ENCODE assay signal across 8 cellular contexts in the genomic region with DNA sequence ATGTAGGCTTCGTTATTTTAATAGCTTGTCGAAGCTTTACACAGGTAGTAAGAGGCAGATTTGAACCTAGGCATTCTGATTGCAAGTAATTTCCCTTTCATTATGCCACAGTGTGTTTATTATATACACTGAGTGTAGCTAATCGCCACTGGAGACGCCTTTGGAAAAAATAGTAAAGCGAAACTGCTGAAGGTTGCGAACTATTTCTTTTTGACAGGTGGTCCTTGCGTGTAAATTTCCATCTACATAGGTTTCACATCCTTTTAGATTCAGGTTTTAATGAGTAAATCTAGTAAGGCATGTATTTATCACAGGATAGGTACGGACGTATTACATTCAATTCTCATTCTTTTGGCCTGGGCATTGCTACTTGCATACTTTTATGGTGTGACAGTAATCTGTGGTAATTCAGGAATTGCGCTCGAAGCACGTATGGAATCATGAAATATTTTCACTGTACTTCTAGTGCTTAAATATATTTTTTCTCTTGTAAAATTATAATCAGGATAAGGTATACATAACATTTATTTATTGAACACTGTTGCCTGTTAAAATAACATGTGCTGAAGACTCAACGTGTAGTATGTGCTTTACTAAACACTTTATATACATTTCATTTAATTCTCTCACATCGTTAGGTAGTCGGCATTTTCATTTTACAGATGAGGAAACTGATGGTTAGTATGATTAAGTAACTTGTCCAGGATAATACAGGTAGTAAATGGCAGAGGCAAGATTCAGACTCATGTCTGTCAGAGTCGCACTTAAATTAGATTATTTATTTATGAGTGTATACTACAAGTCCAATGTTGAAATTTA. TPM values are rescaled to one million over a fixed set of nuclear protein-coding genes. Genes with fewer than 3 reads are reported as not detected.
DNase-seq lines count a peak whose midpoint lies in the region; ATAC-seq and TF ChIP-seq lines count a peak whose summit lies in the region.

No MANE protein-coding gene starts in this region.

- no peaks in the 10 kb centered on the region; the same call in none of the 2 replicates for H3K36me3 ChIP-seq in Panc1 (ENCODE audit: control insufficient read depth, insufficient read depth, low read length)
- no peaks in the 10 kb centered on the region for H3K36me3 ChIP-seq in ectodermal cell (ENCODE audit: control insufficient read depth, insufficient read depth, low read length)

- peak overlapping the region; percentile 98 for H3K4me3 Mint-ChIP-seq in HFFc6
- peak overlapping the region; percentile 98 for H3K4me3 Mint-ChIP-seq in neural crest cell

- intact Hi-C loops in Panc1 (cut with micrococcal nuclease; ENCODE audit: unreplicated experiment) = loop anchor here (5.0 kb wide), 1 partner anchor 73 kb away; no protein-coding TSS in a partner anchor

- peaks cover 56% of the 10 kb centered on the region for H3K4me1 Mint-ChIP-seq in HFFc6 (ENCODE audit: low read depth)
- H3K4me1 Mint-ChIP-seq in neural crest cell = peaks cover 52% of the 10 kb centered on the region

- in situ Hi-C loops in Panc1 (cut with HindIII; ENCODE audit: low pct_unique_long_range_greater_than_20kb, low sequenced_read_pairs) = no loop called here

- H3K27me3 ChIP-seq in Panc1 (ENCODE audit: control insufficient read depth, insufficient read depth, low read length) (no peaks in the 10 kb centered on the region), ectodermal cell (ENCODE audit: control insufficient read depth, insufficient read depth, low read length, poor library complexity, severe bottlenecking) (no peaks in the 10 kb centered on the region)

- H3K27ac Mint-ChIP-seq in HFFc6 (peak overlapping the region; percentile 98), neural crest cell (ENCODE audit: unreplicated experiment) (no peak overlapping the region)

- CTCF ChIA-PET in Panc1 (lab: Charles Lee) = no interaction called here

- H3K9me3 Mint-ChIP-seq in HFFc6 (no peaks in the 10 kb centered on the region), neural crest cell (no peaks in the 10 kb centered on the region)

- DNase-seq in Daoy (ENCODE audit: low read depth) (peak; percentile 15), HFFc6 (peak; percentile 76), Panc1 (ENCODE audit: low read depth, low spot score) (no peak), neural crest cell (ENCODE audit: low read depth, low spot score) (no peak), OCI-M2 (lab: John Stamatoyannopoulos, UW; ENCODE audit: unreplicated experiment) (no peak), islet precursor cell (no peak)

- H3K4me1 ChIP-seq in Panc1 (ENCODE audit: control insufficient read depth, insufficient read depth, low read length) (peaks cover 43% of the 10 kb centered on the region), ectodermal cell (ENCODE audit: control insufficient read depth, insufficient read depth, low read length) (peaks cover 7% of the 10 kb centered on the region)

- H3K27ac ChIP-seq in Panc1 (ENCODE audit: low read length) (peak overlapping the region; percentile 91), ectodermal cell (ENCODE audit: insufficient read depth, low read depth, low read length, poor library complexity, severe bottlenecking) (no peak overlapping the region)

- 68% methylated on average over 11 to 15 of the region's 16 CpGs for WGBS in ectodermal cell, 2 experiments

- no peaks in the 10 kb centered on the region for H3K9me3 ChIP-seq in Panc1 (ENCODE audit: control insufficient read depth, insufficient read depth, low read depth, low read length)
- no peaks in the 10 kb centered on the region for H3K9me3 ChIP-seq in ectodermal cell (ENCODE audit: control insufficient read depth, low read length)

- H3K4me3 ChIP-seq in Panc1 (ENCODE audit: low read depth in 2 of 2, low read length in 2 of 2) (peak overlapping the region; percentile 79 to 94), ectodermal cell (ENCODE audit: insufficient read depth, low read depth, low read length) (peak overlapping the region; percentile 95)

- POLR2A ChIA-PET in Panc1 (lab: Charles Lee) = interaction anchor here (0.6 to 0.7 kb wide), 2 partner anchors 45 to 165 kb away, joined by 3 read pairs; no protein-coding TSS in a partner anchor

- ATAC-seq in Panc1 (no peak), HG03520 (IDR thresholded peaks at IDR 0.05; ENCODE audit: unreplicated experiment) (no peak)

- TF ChIP-seq CTCF in HFFc6 (IDR thresholded peaks at IDR 0.05) = peak; percentile 11; the same call in 1 of the 2 replicates
- TF ChIP-seq CTCF in Panc1 (IDR thresholded peaks at IDR 0.05) = no peak
- TF ChIP-seq CTCF in neural crest cell (conservative IDR thresholded peaks at IDR 0.05) = no peak

- peaks cover 19% of the 10 kb centered on the region for H3K36me3 Mint-ChIP-seq in HFFc6 (ENCODE audit: low read depth)
- peaks cover 2% of the 10 kb centered on the region for H3K36me3 Mint-ChIP-seq in neural crest cell (ENCODE audit: low read depth)

- H3K27me3 Mint-ChIP-seq in HFFc6 (ENCODE audit: insufficient read depth) (peaks cover 2% of the 10 kb centered on the region; the same call in 1 of the 2 replicates), neural crest cell (ENCODE audit: low read depth) (no peaks in the 10 kb centered on the region)

- TSS peak; percentile 74 for BruUV-seq in Panc1 (replicated peaks; lab: Mats Ljungman, UMichigan)

RNA-seq across cellular contexts. Expression of a gene that starts 1.8 kb away (rescaled TPM):
- 23.2 and 28.1 TPM in 2 replicates for total RNA-seq in Daoy (2014; rRNA removed; shearing (Covaris generic))
- total RNA-seq in HFFc6 (2021; fragmentation: NEBNext Ultra II Directional; extraction: Animal tissue kit (Norgen Biotek cat#: 25700)) = 100 to 1,000 TPM; 129 to 194 (median 156) TPM
- total RNA-seq in Panc1 (2021; ENCODE audit: unreplicated experiment) (172 TPM), neural crest cell (202 and 207 TPM in 2 replicates)
- polyA plus RNA-seq in Panc1 (2012; ENCODE audit: insufficient read length) = 88.2 TPM
- 124 TPM for polyA plus RNA-seq in ectodermal cell (2013, experiment 1 of 4)
- 133 TPM for polyA plus RNA-seq in ectodermal cell (2013, experiment 2 of 4)
- 97.1 TPM for polyA plus RNA-seq in ectodermal cell (2013, experiment 3 of 4)
- polyA plus RNA-seq in ectodermal cell (2013, experiment 4 of 4) = 108 TPM

RNA-seq across cellular contexts. Expression of a gene that starts 47.6 kb away (rescaled TPM):
- 1.2 and 1.4 TPM in 2 replicates for total RNA-seq in Daoy (2014; rRNA removed; shearing (Covaris generic))
- 10 to 100 TPM; 30.2 to 39.0 (median 38.0) TPM for total RNA-seq in HFFc6 (2021; fragmentation: NEBNext Ultra II Directional; extraction: Animal tissue kit (Norgen Biotek cat#: 25700))
- 43.2 TPM for total RNA-seq in Panc1 (2021; ENCODE audit: unreplicated experiment)
- 68.8 TPM for polyA plus RNA-seq in Panc1 (2012; ENCODE audit: insufficient read length)
- 18.0 TPM for polyA plus RNA-seq in ectodermal cell (2013, experiment 1 of 4)
- polyA plus RNA-seq in ectodermal cell (2013, experiment 2 of 4) = 18.1 TPM
- 18.5 TPM for polyA plus RNA-seq in ectodermal cell (2013, experiment 3 of 4)
- polyA plus RNA-seq in ectodermal cell (2013, experiment 4 of 4) = 19.9 TPM
- total RNA-seq in neural crest cell = 22.2 and 24.0 TPM in 2 replicates

Comparison
In these comparisons a context has a peak if more than half of its experiments do, and no peak if none do; other contexts are left out.
1. DNase-seq: peak in Daoy (single experiment) and HFFc6 (single experiment); none in Panc1 (single experiment), neural crest cell (single experiment), OCI-M2 (single experiment) and islet precursor cell (single experiment).